In genomic region chr6:22135395-22135794, GRCh38 we compare ENCODE assay signal across 37 cellular contexts.
"Had no signal": no experiment of that assay in that cellular context is flagged by ENCODE, and none has a peak within 500 bp of the region (broad histone marks: within the 10 kb centered on the region; RNA-seq: fewer than 3 reads in every experiment).

No MANE protein-coding gene starts in this region.

- H3K4me3 ChIP-seq: adrenal gland, breast epithelium, cardiac muscle cell, coronary artery, dorsolateral prefrontal cortex had no signal

- H3K4me3 Mint-ChIP-seq: activated B cell treated with CpG ODN at 0.5 μM for 24 hours; activated CD4-positive, alpha-beta memory T cell treated with anti-CD3 and anti-CD28 coated beads for 36 hours; activated CD4-positive, alpha-beta T cell treated with anti-CD3 and anti-CD28 coated beads, Interleukin-2, amount 10 ng/mL, durations not matched to agents 24 days and 14 days; activated CD8-positive, alpha-beta memory T cell treated with anti-CD3 and anti-CD28 coated beads, Interleukin-2, amount 10 ng/mL, durations not matched to agents 7 days and 5 days; activated CD8-positive, alpha-beta T cell treated with anti-CD3 and anti-CD28 coated beads, Interleukin-2, amount 10 ng/mL, durations not matched to agents 7 days and 5 days; activated naive CD4-positive, alpha-beta T cell treated with anti-CD3 and anti-CD28 coated beads for 36 hours; activated naive CD4-positive, alpha-beta T cell treated with anti-CD3 and anti-CD28 coated beads, Interleukin-2, amount 50 U/mL, for 24 hours; activated naive CD8-positive, alpha-beta T cell treated with anti-CD3 and anti-CD28 coated beads for 36 hours; activated naive CD8-positive, alpha-beta T cell treated with anti-CD3 and anti-CD28 coated beads, Interleukin-2, amount 50 U/mL, for 24 hours; activated T-helper 1 cell treated with anti-CD3 and anti-CD28 coated beads, Interleukin-12 subunit alpha, Interleukin-12 subunit beta, Interleukin-2, Interleukin-4 antibody, amounts not matched to agents 30 ng/mL and 10 ng/mL and 1 ng/mL, durations not matched to agents 14 hours and 24 hours and 36 hours; brain; dendritic cell treated with granulocyte-macrophage colony-stimulating factor and Interleukin-4, amounts not matched to agents 40 ng/mL and 50 ng/mL, for 4 days; endodermal cell; T-helper 2 cell treated with Interferon-gamma antibody and Interleukin-4, amounts not matched to agents 5 μg/mL and 100 μg/mL, for 36 hours had no signal

- ATAC-seq: activated CD4-positive, CD25-positive, alpha-beta regulatory T cell treated with anti-CD3 and anti-CD28 coated beads, Interleukin-2, amount 50 U/mL, for 24 hours; activated CD8-positive, alpha-beta memory T cell treated with anti-CD3 and anti-CD28 coated beads, Interleukin-2, amount 10 ng/mL, durations not matched to agents 7 days and 5 days; activated CD8-positive, alpha-beta T cell treated with anti-CD3 and anti-CD28 coated beads, Interleukin-2, amount 10 ng/mL, durations not matched to agents 7 days and 5 days; activated naive CD8-positive, alpha-beta T cell treated with anti-CD3 and anti-CD28 coated beads, Interleukin-2, amount 50 U/mL, for 24 hours; esophagus mucosa had no signal

- H3K27ac ChIP-seq: adrenal gland, breast epithelium, cardiac muscle cell, coronary artery, dorsolateral prefrontal cortex, WERI-Rb-1 had no signal

- H3K27me3 Mint-ChIP-seq: activated B cell treated with CpG ODN at 0.5 μM for 24 hours; activated CD4-positive, alpha-beta memory T cell treated with anti-CD3 and anti-CD28 coated beads for 36 hours; activated CD4-positive, alpha-beta T cell treated with anti-CD3 and anti-CD28 coated beads, Interleukin-2, amount 10 ng/mL, durations not matched to agents 24 days and 14 days; activated CD8-positive, alpha-beta memory T cell treated with anti-CD3 and anti-CD28 coated beads, Interleukin-2, amount 10 ng/mL, durations not matched to agents 7 days and 5 days; activated naive CD4-positive, alpha-beta T cell treated with anti-CD3 and anti-CD28 coated beads, Interleukin-2, amount 50 U/mL, for 24 hours; activated naive CD8-positive, alpha-beta T cell treated with anti-CD3 and anti-CD28 coated beads for 36 hours; activated naive CD8-positive, alpha-beta T cell treated with anti-CD3 and anti-CD28 coated beads, Interleukin-2, amount 50 U/mL, for 24 hours; dendritic cell treated with granulocyte-macrophage colony-stimulating factor and Interleukin-4, amounts not matched to agents 40 ng/mL and 50 ng/mL, for 4 days had no signal

- H3K36me3 Mint-ChIP-seq: activated CD4-positive, alpha-beta memory T cell treated with anti-CD3 and anti-CD28 coated beads for 36 hours; activated CD8-positive, alpha-beta memory T cell treated with anti-CD3 and anti-CD28 coated beads, Interleukin-2, amount 10 ng/mL, durations not matched to agents 7 days and 5 days; activated naive CD4-positive, alpha-beta T cell treated with anti-CD3 and anti-CD28 coated beads, Interleukin-2, amount 50 U/mL, for 24 hours; activated naive CD8-positive, alpha-beta T cell treated with anti-CD3 and anti-CD28 coated beads for 36 hours had no signal

- H3K4me1 Mint-ChIP-seq: activated B cell treated with CpG ODN at 0.5 μM for 24 hours; activated CD8-positive, alpha-beta memory T cell treated with anti-CD3 and anti-CD28 coated beads, Interleukin-2, amount 10 ng/mL, durations not matched to agents 7 days and 5 days; activated naive CD4-positive, alpha-beta T cell treated with anti-CD3 and anti-CD28 coated beads, Interleukin-2, amount 50 U/mL, for 24 hours; activated naive CD8-positive, alpha-beta T cell treated with anti-CD3 and anti-CD28 coated beads for 36 hours; activated naive CD8-positive, alpha-beta T cell treated with anti-CD3 and anti-CD28 coated beads, Interleukin-2, amount 50 U/mL, for 24 hours; endodermal cell had no signal

- H3K27ac Mint-ChIP-seq: activated B cell treated with CpG ODN at 0.5 μM for 24 hours; activated CD4-positive, alpha-beta memory T cell treated with anti-CD3 and anti-CD28 coated beads for 36 hours; activated CD4-positive, alpha-beta T cell treated with anti-CD3 and anti-CD28 coated beads, Interleukin-2, amount 10 ng/mL, durations not matched to agents 24 days and 14 days; activated CD8-positive, alpha-beta memory T cell treated with anti-CD3 and anti-CD28 coated beads, Interleukin-2, amount 10 ng/mL, durations not matched to agents 7 days and 5 days; activated CD8-positive, alpha-beta T cell treated with anti-CD3 and anti-CD28 coated beads, Interleukin-2, amount 10 ng/mL, durations not matched to agents 7 days and 5 days; activated naive CD4-positive, alpha-beta T cell treated with anti-CD3 and anti-CD28 coated beads, Interleukin-2, amount 50 U/mL, for 24 hours; activated naive CD8-positive, alpha-beta T cell treated with anti-CD3 and anti-CD28 coated beads for 36 hours; activated naive CD8-positive, alpha-beta T cell treated with anti-CD3 and anti-CD28 coated beads, Interleukin-2, amount 50 U/mL, for 24 hours; activated T-helper 1 cell treated with anti-CD3 and anti-CD28 coated beads, Interleukin-12 subunit alpha, Interleukin-12 subunit beta, Interleukin-2, Interleukin-4 antibody, amounts not matched to agents 30 ng/mL and 10 ng/mL and 1 ng/mL, durations not matched to agents 14 hours and 24 hours and 36 hours; activated T-helper 2 cell treated with anti-CD3 and anti-CD28 coated beads, Interferon-gamma antibody, Interleukin-2, Interleukin-4, amounts not matched to agents 10 μg/mL and 5 μg/mL and 100 μg/mL, durations not matched to agents 14 hours and 24 hours and 36 hours; brain; dendritic cell treated with granulocyte-macrophage colony-stimulating factor and Interleukin-4, amounts not matched to agents 40 ng/mL and 50 ng/mL, for 4 days; endodermal cell; T-helper 2 cell treated with Interferon-gamma antibody and Interleukin-4, amounts not matched to agents 5 μg/mL and 100 μg/mL, for 36 hours had no signal

- H3K36me3 ChIP-seq: adrenal gland, breast epithelium, cardiac muscle cell, WERI-Rb-1 had no signal

- DNase-seq: activated B cell treated with CpG ODN at 0.5 μM for 24 hours; activated CD4-positive, alpha-beta memory T cell treated with anti-CD3 and anti-CD28 coated beads for 36 hours; activated CD4-positive, alpha-beta T cell treated with anti-CD3 and anti-CD28 coated beads, Interleukin-2, amount 10 ng/mL, durations not matched to agents 24 days and 14 days; activated CD8-positive, alpha-beta memory T cell treated with anti-CD3 and anti-CD28 coated beads, Interleukin-2, amount 10 ng/mL, durations not matched to agents 7 days and 5 days; activated CD8-positive, alpha-beta memory T cell treated with anti-CD3 and anti-CD28 coated beads, Interleukin-2, amount 50 U/mL, for 4 hours; activated CD8-positive, alpha-beta T cell treated with anti-CD3 and anti-CD28 coated beads, Interleukin-2, amount 10 ng/mL, durations not matched to agents 7 days and 5 days; activated effector memory CD4-positive, alpha-beta T cell treated with anti-CD3 and anti-CD28 coated beads, Interleukin-2, amount 50 U/mL, for 16 hours; activated naive CD4-positive, alpha-beta T cell treated with anti-CD3 and anti-CD28 coated beads for 36 hours; activated naive CD8-positive, alpha-beta T cell treated with anti-CD3 and anti-CD28 coated beads for 36 hours; activated naive CD8-positive, alpha-beta T cell treated with anti-CD3 and anti-CD28 coated beads, Interleukin-2, amount 50 U/mL, for 24 hours; activated T-cell treated with anti-CD3 and anti-CD28 coated beads, Interleukin-2, amount 50 U/mL, for 1 hour; activated T-cell treated with anti-CD3 and anti-CD28 coated beads, Interleukin-2, amount 50 U/mL, for 48 hours; adrenal gland; amygdala; aorta; central memory CD4-positive, alpha-beta T cell; cerebellar nuclear complex; dorsolateral prefrontal cortex; effector memory CD4-positive, alpha-beta T cell; endodermal cell; foreskin fibroblast; head of caudate nucleus; hippocampal formation; T1000; WERI-Rb-1 had no signal

- H3K27me3 ChIP-seq: adrenal gland, breast epithelium, cardiac muscle cell, dorsolateral prefrontal cortex had no signal

- H3K9me3 Mint-ChIP-seq: activated CD4-positive, alpha-beta memory T cell treated with anti-CD3 and anti-CD28 coated beads for 36 hours; activated naive CD4-positive, alpha-beta T cell treated with anti-CD3 and anti-CD28 coated beads for 36 hours; activated naive CD8-positive, alpha-beta T cell treated with anti-CD3 and anti-CD28 coated beads for 36 hours; endodermal cell had no signal

- H3K4me1 ChIP-seq: adrenal gland, breast epithelium had no signal

- FAIRE-seq: frontal cortex had no signal

- H3K9me3 ChIP-seq: adrenal gland, breast epithelium had no signal
